Comparison of ENCODE assay signal across 35 cellular contexts in the genomic region with DNA sequence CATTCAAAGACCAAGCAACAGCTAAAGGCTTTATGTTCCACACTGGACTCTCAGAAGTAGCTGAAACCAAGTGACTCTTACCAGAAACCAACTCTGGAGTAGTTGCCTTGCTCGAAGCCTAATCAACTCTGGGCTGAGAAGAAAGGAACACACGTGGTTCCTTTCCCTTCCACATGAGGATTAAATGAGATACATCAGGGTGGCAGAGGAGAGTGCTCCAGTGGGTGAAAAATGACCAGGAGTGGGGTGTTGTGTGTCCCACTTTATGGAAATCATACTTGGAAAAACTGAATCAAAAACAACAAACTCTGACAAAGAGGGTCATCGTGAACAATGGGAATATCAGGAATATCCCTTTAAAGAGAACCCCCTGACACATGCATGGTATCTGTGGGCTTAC.
DNase-seq lines count a peak whose midpoint lies in the region; ATAC-seq, FAIRE-seq and TF ChIP-seq lines count a peak whose summit lies in the region.
"Had no signal": no experiment of that assay in that cellular context is flagged by ENCODE, and none has a peak within 500 bp of the region (broad histone marks: within the 10 kb centered on the region; RNA-seq: fewer than 3 reads in every experiment).

No MANE protein-coding gene starts in this region.

- FAIRE-seq in HepG2 (lab: Jason Lieb, UNC) (no peak), GM12892 (lab: Jason Lieb, UNC) (peak; percentile 40), K562 (lab: Jason Lieb, UNC) (no peak), small intestine (lab: Jason Lieb, UNC) (no peak)
- FAIRE-seq: A204.1, A549, D721Med had no signal

- no peak overlapping the region for H2AFZ ChIP-seq in HepG2 (ENCODE audit: low read length)
- no peak overlapping the region for H2AFZ ChIP-seq in K562 (ENCODE audit: low read depth, low read length)

- CTCF ChIA-PET in HepG2 (lab: Yijun Ruan, JAX; ENCODE audit: low intra/inter-chr PET ratio, low total read pairs) = no interaction called here
- CTCF ChIA-PET in HEK293 (lab: Yijun Ruan, JAX) = no interaction called here
- CTCF ChIA-PET in K562 (lab: Yijun Ruan, JAX; ENCODE audit: low intra/inter-chr PET ratio) = interaction anchor here (0.6 kb wide), 1 partner anchor 11 kb away, joined by 3 read pairs; no protein-coding TSS in a partner anchor

- H3K4me1 ChIP-seq in HepG2 (ENCODE audit: insufficient read depth, low read length) = no peaks in the 10 kb centered on the region
- H3K4me1 ChIP-seq in right lobe of liver = no peaks in the 10 kb centered on the region
- H3K4me1 ChIP-seq in HEK293 (ENCODE audit: control insufficient read depth, insufficient read depth, low read length) = no peaks in the 10 kb centered on the region
- no peaks in the 10 kb centered on the region for H3K4me1 ChIP-seq in K562 (replicated peaks in 1 of 2; ENCODE audit: control insufficient read depth in 2 of 2, insufficient read depth in 2 of 2, low read length in 2 of 2)
- H3K4me1 ChIP-seq in small intestine (ENCODE audit: control insufficient read depth in 2 of 2, insufficient read depth in 1 of 2, low read depth in 1 of 2, low read length in 1 of 2) = no peaks in the 10 kb centered on the region
- H3K4me1 ChIP-seq: A549, BE2C, BLaER1, Caco-2 had no signal

- TF ChIP-seq POLR2A in HepG2 (IDR thresholded peaks at IDR 0.05; ENCODE audit: insufficient read depth in 1 of 2, low read depth in 2 of 2, low read length in 2 of 2) (no peak), right lobe of liver (IDR thresholded peaks at IDR 0.05) (no peak), GM12892 (IDR thresholded peaks at IDR 0.05; ENCODE audit: low read depth, low read length) (no peak), K562 (conservative IDR thresholded peaks at IDR 0.05) (no peak)

- DNase-seq in HepG2 (ENCODE audit: low spot score) (no peak), right lobe of liver (no peak), GM12892 (ENCODE audit: insufficient read length) (no peak), K562 (ENCODE audit: extremely low read depth in 1 of 4, low spot score in 3 of 4) (no peak), kidney tubule cell (ENCODE audit: low spot score) (no peak), small intestine (no peak)
- DNase-seq: 8988T; ACHN; AML-193; BE2C; C1 segment of cervical spinal cord; Caco-2; Calu3; CD4-positive, alpha-beta memory T cell; CD4-positive, alpha-beta T cell; CD4-positive, CD25-positive, alpha-beta regulatory T cell; CD8-positive, alpha-beta memory T cell; CD8-positive, alpha-beta T cell; COR-L47; DMS 273 treated with DMSO at 0.1 percent for 48 hours; DMS153; DMS53; DMS79; DMS79 treated with DMSO at 0.1 percent for 48 hours; DND-41; EL had no signal

- no peaks in the 10 kb centered on the region for H3K9me1 ChIP-seq in K562 (ENCODE audit: control insufficient read depth, insufficient read depth, low read length)

- in situ Hi-C loops in HepG2 (cut with HindIII; ENCODE audit: extremely low pct_ligation_motif_present, low pct_unique_long_range_greater_than_20kb) = loop anchor here (10.0 kb wide), 1 partner anchor 218 kb away; no protein-coding TSS in a partner anchor
- in situ Hi-C loops in K562 (cut with MboI) = no loop called here

- H3K36me3 ChIP-seq in HepG2 (replicated peaks in 1 of 2; ENCODE audit: control insufficient read depth in 1 of 2, insufficient read depth in 2 of 2, low read length in 2 of 2) (no peaks in the 10 kb centered on the region), right lobe of liver (no peaks in the 10 kb centered on the region), HEK293 (ENCODE audit: control insufficient read depth in 2 of 2, insufficient read depth in 1 of 2, low read length in 2 of 2) (no peaks in the 10 kb centered on the region; a peak in 1 of 3 replicates), K562 (ENCODE audit: control insufficient read depth, insufficient read depth, low read length) (no peaks in the 10 kb centered on the region), small intestine (ENCODE audit: control insufficient read depth in 2 of 2, insufficient read depth in 2 of 2, low read length in 2 of 2) (no peaks in the 10 kb centered on the region)
- H3K36me3 ChIP-seq: BE2C; BLaER1; BLaER1 treated with 17β-estradiol and CSF1 and Interleukin-3, amounts not matched to agents 10 nM and 100 nM had no signal

- intact Hi-C loops in HepG2 (cut with micrococcal nuclease; ENCODE audit: unreplicated experiment) = no loop called here
- intact Hi-C loops in right lobe of liver (cut with DNase I) = no loop called here
- intact Hi-C loops in K562 (cut with micrococcal nuclease) = no loop called here

- 3% methylated on average over 3 of the region's 3 CpGs for WGBS in HepG2 (ENCODE audit: low lambda C conversion rate)
- 52% methylated on average over 3 of the region's 3 CpGs for WGBS in right lobe of liver (ENCODE audit: insufficient coverage, low coverage, low lambda C conversion rate, missing lambda C conversion rate)
- WGBS in K562 (ENCODE audit: insufficient coverage, low coverage, missing lambda C conversion rate) = 2% methylated on average over 3 of the region's 3 CpGs
- WGBS in small intestine, 3 donors = 54 to 69% (median 60%) methylated on average over 3 of the region's 3 CpGs

- TF ChIP-seq RAD21 in HepG2 (CRISPR knock-in tag; IDR thresholded peaks at IDR 0.05) = no peak
- no peak for TF ChIP-seq RAD21 in K562 (CRISPR knock-in tag; conservative IDR thresholded peaks at IDR 0.05 in 1 of 2, IDR thresholded peaks at IDR 0.05 in 1 of 2)

- TF ChIP-seq CTCF in HepG2 (CRISPR knock-in tag; IDR thresholded peaks at IDR 0.05) = no peak
- no peak for TF ChIP-seq CTCF in right lobe of liver (IDR thresholded peaks at IDR 0.05)
- no peak for TF ChIP-seq CTCF in HEK293 (tag by site-specific recombination; IDR thresholded peaks at IDR 0.05)
- no peak for TF ChIP-seq CTCF in K562 (IDR thresholded peaks at IDR 0.05 in 2 of 3, conservative IDR thresholded peaks at IDR 0.05 in 1 of 3; ENCODE audit: insufficient read depth in 2 of 3, low read depth in 1 of 3, low read length in 3 of 3)

- no peak overlapping the region for H3K4me2 ChIP-seq in HepG2 (ENCODE audit: low read depth, low read length)
- H3K4me2 ChIP-seq in K562 (ENCODE audit: insufficient read depth, low read length) = no peak overlapping the region
- H3K4me2 ChIP-seq: A549; BLaER1; BLaER1 treated with 17β-estradiol and CSF1 and Interleukin-3, amounts not matched to agents 10 nM and 100 nM had no signal

- H3K9ac ChIP-seq in HepG2 (ENCODE audit: insufficient read depth, low read depth, low read length) (no peak overlapping the region), K562 (ENCODE audit: insufficient read depth in 1 of 2, low read depth in 2 of 2, low read length in 2 of 2) (no peak overlapping the region)
- H3K9ac ChIP-seq: BLaER1; BLaER1 treated with 17β-estradiol and CSF1 and Interleukin-3, amounts not matched to agents 10 nM and 100 nM had no signal

- H3K27me3 ChIP-seq in HepG2 (ENCODE audit: control insufficient read depth in 1 of 2, insufficient read depth in 2 of 2, low read length in 2 of 2) = no peaks in the 10 kb centered on the region
- H3K27me3 ChIP-seq in right lobe of liver = no peaks in the 10 kb centered on the region
- H3K27me3 ChIP-seq in K562 (ENCODE audit: control insufficient read depth in 2 of 2, insufficient read depth in 2 of 2, low read length in 2 of 2) = no peaks in the 10 kb centered on the region; a peak in 1 of 5 replicates
- H3K27me3 ChIP-seq in small intestine (ENCODE audit: control insufficient read depth in 2 of 2, insufficient read depth in 2 of 2, low read length in 2 of 2) = peaks cover 0 to 2% of the 10 kb centered on the region in 2 donors
- H3K27me3 ChIP-seq: BLaER1; BLaER1 treated with 17β-estradiol and CSF1 and Interleukin-3, amounts not matched to agents 10 nM and 100 nM had no signal

- no peaks in the 10 kb centered on the region for H3K79me2 ChIP-seq in HepG2 (ENCODE audit: insufficient read depth, low read length)
- H3K79me2 ChIP-seq in K562 (ENCODE audit: control insufficient read depth, insufficient read depth, low read length) = no peaks in the 10 kb centered on the region

- H4K20me1 ChIP-seq in HepG2 (ENCODE audit: insufficient read depth, low read length) (no peaks in the 10 kb centered on the region), K562 (replicated peaks; ENCODE audit: control insufficient read depth, insufficient read depth, low read length) (no peaks in the 10 kb centered on the region; the same call in 1 of the 2 replicates)
- H4K20me1 ChIP-seq: BLaER1; BLaER1 treated with 17β-estradiol and CSF1 and Interleukin-3, amounts not matched to agents 10 nM and 100 nM had no signal

- no peak overlapping the region for H3K4me3 ChIP-seq in HepG2 (replicated peaks in 1 of 3; ENCODE audit: insufficient read depth in 1 of 3, low read depth in 2 of 3, low read length in 3 of 3)
- H3K4me3 ChIP-seq in right lobe of liver = no peak overlapping the region
- no peak overlapping the region for H3K4me3 ChIP-seq in HEK293 (ENCODE audit: low read depth, low read length)
- no peak overlapping the region for H3K4me3 ChIP-seq in K562
- H3K4me3 ChIP-seq in small intestine (ENCODE audit: low read depth in 1 of 2, low read length in 2 of 2) = no peak overlapping the region
- H3K4me3 ChIP-seq: A549; BLaER1; BLaER1 treated with 17β-estradiol and CSF1 and Interleukin-3, amounts not matched to agents 10 nM and 100 nM had no signal

- no peak for TF ChIP-seq EP300 in HepG2 (IDR thresholded peaks at IDR 0.05; ENCODE audit: low read depth in 2 of 2, low read length in 2 of 2)
- no peak for TF ChIP-seq EP300 in HepG2 (CRISPR knock-in tag; IDR thresholded peaks at IDR 0.05; ENCODE audit: borderline replicate concordance)
- TF ChIP-seq EP300 in K562 (IDR thresholded peaks at IDR 0.05; ENCODE audit: low read length) = no peak

- POLR2A ChIA-PET in HepG2 (lab: Yijun Ruan, JAX) (no interaction called here), HEK293 (lab: Yijun Ruan, JAX) (no interaction called here), K562 (lab: Yijun Ruan, JAX) (no interaction called here)

- no peak for ATAC-seq in HepG2
- no peak for ATAC-seq in right lobe of liver
- ATAC-seq in K562 = no peak
- ATAC-seq in HG02970 (IDR thresholded peaks at IDR 0.05; ENCODE audit: low FRiP score, unreplicated experiment) = no peak
- ATAC-seq: A549; CD8-positive, alpha-beta T cell had no signal

- no TSS peak for BruUV-seq in HepG2 (replicated peaks; lab: Mats Ljungman, UMichigan)
- BruUV-seq in K562 (replicated peaks; lab: Mats Ljungman, UMichigan) = no TSS peak

- H3K9me3 ChIP-seq in HepG2 (ENCODE audit: low read length) (peaks cover 9% of the 10 kb centered on the region), right lobe of liver (no peaks in the 10 kb centered on the region), HEK293 (ENCODE audit: control insufficient read depth, insufficient read depth, low read depth, low read length) (no peaks in the 10 kb centered on the region), K562 (replicated peaks; ENCODE audit: control insufficient read depth, insufficient read depth, low read depth, low read length) (no peaks in the 10 kb centered on the region), small intestine (ENCODE audit: control insufficient read depth, low read depth) (no peaks in the 10 kb centered on the region)
- H3K9me3 ChIP-seq: BE2C, Caco-2 had no signal

- H3K27ac ChIP-seq in HepG2 (ENCODE audit: extremely low read length, insufficient read depth, low read length) = no peak overlapping the region
- no peak overlapping the region for H3K27ac ChIP-seq in right lobe of liver
- no peak overlapping the region for H3K27ac ChIP-seq in HEK293 (ENCODE audit: extremely low read depth, low read depth, low read length)
- H3K27ac ChIP-seq in K562 (ENCODE audit: extremely low read depth, low read depth, low read length) = no peak overlapping the region
- H3K27ac ChIP-seq in small intestine (ENCODE audit: low read depth in 1 of 2, low read length in 1 of 2) = no peak overlapping the region
- H3K27ac ChIP-seq: 22Rv1; A549; BLaER1; BLaER1 treated with 17β-estradiol and CSF1 and Interleukin-3, amounts not matched to agents 10 nM and 100 nM; C4-2B had no signal

Comparison
In these comparisons a context has a peak if more than half of its experiments do, and no peak if none do; other contexts are left out.
1. Of the 241 proteins assayed by ChIP-seq in both HepG2 and K562: peak only in HepG2: MNT; only in K562: none; in both: none; in neither: 240.